38 cellular contexts compared by ENCODE assay signal in genomic region chr13:85284349-85284748, GRCh38.
"Had no signal": no experiment of that assay in that cellular context is flagged by ENCODE, and none has a peak within 500 bp of the region (broad histone marks: within the 10 kb centered on the region; RNA-seq: fewer than 3 reads in every experiment).

No MANE protein-coding gene starts in this region.

- ATAC-seq: activated naive CD4-positive, alpha-beta T cell treated with anti-CD3 and anti-CD28 coated beads, Interleukin-2, amount 50 U/mL, for 72 hours; activated naive CD8-positive, alpha-beta T cell treated with anti-CD3 and anti-CD28 coated beads, Interleukin-2, amount 50 U/mL, for 24 hours; activated T-cell treated with anti-CD3 and anti-CD28 coated beads, Interleukin-2, amount 50 U/mL, for 4 hours; activated T-cell treated with anti-CD3 and anti-CD28 coated beads, Interleukin-2, amount 50 U/mL, for 72 hours; activated T-helper 17 cell treated with anti-CD3 and anti-CD28 coated beads, Interleukin-2, amount 50 U/mL, for 72 hours; body of pancreas had no signal

- H3K27ac ChIP-seq: adrenal gland, ascending aorta, body of pancreas, brain microvascular endothelial cell, breast epithelium, cardiac muscle cell had no signal

- H3K4me3 ChIP-seq: adrenal gland, ascending aorta, body of pancreas, breast epithelium, cardiac muscle cell had no signal

- H3K27ac Mint-ChIP-seq: activated naive CD4-positive, alpha-beta T cell treated with anti-CD3 and anti-CD28 coated beads for 36 hours; activated naive CD4-positive, alpha-beta T cell treated with anti-CD3 and anti-CD28 coated beads, Interleukin-2, amount 10 ng/mL, durations not matched to agents 7 days and 5 days; activated naive CD4-positive, alpha-beta T cell treated with anti-CD3 and anti-CD28 coated beads, Interleukin-2, amount 50 U/mL, for 24 hours; activated naive CD4-positive, alpha-beta T cell treated with anti-CD3 and anti-CD28 coated beads, Interleukin-2, amount 50 U/mL, for 72 hours; activated naive CD8-positive, alpha-beta T cell; activated naive CD8-positive, alpha-beta T cell treated with anti-CD3 and anti-CD28 coated beads for 36 hours; activated naive CD8-positive, alpha-beta T cell treated with anti-CD3 and anti-CD28 coated beads, Interleukin-2, amount 10 ng/mL, durations not matched to agents 7 days and 5 days; activated naive CD8-positive, alpha-beta T cell treated with anti-CD3 and anti-CD28 coated beads, Interleukin-2, amount 50 U/mL, for 24 hours; activated T-cell treated with anti-CD3 and anti-CD28 coated beads, Interleukin-2, amount 50 U/mL, for 24 hours; activated T-cell treated with anti-CD3 and anti-CD28 coated beads, Interleukin-2, amount 50 U/mL, for 72 hours; activated T-helper 1 cell treated with anti-CD3 and anti-CD28 coated beads, Interleukin-12 subunit alpha, Interleukin-12 subunit beta, Interleukin-2, Interleukin-4 antibody, amounts not matched to agents 30 ng/mL and 10 ng/mL and 1 ng/mL, durations not matched to agents 14 hours and 24 hours and 36 hours; activated T-helper 17 cell treated with anti-CD3 and anti-CD28 coated beads, Interleukin-2, amount 50 U/mL, for 72 hours; activated T-helper 2 cell treated with anti-CD3 and anti-CD28 coated beads, Interferon-gamma antibody, Interleukin-2, Interleukin-4, amounts not matched to agents 10 μg/mL and 5 μg/mL and 100 μg/mL, durations not matched to agents 14 hours and 24 hours and 36 hours; brain had no signal

- H3K36me3 ChIP-seq: adrenal gland, ascending aorta, brain microvascular endothelial cell, breast epithelium, cardiac muscle cell had no signal

- H3K27me3 Mint-ChIP-seq: activated naive CD4-positive, alpha-beta T cell treated with anti-CD3 and anti-CD28 coated beads, Interleukin-2, amount 10 ng/mL, durations not matched to agents 7 days and 5 days; activated naive CD4-positive, alpha-beta T cell treated with anti-CD3 and anti-CD28 coated beads, Interleukin-2, amount 50 U/mL, for 24 hours; activated naive CD8-positive, alpha-beta T cell; activated naive CD8-positive, alpha-beta T cell treated with anti-CD3 and anti-CD28 coated beads for 36 hours; activated naive CD8-positive, alpha-beta T cell treated with anti-CD3 and anti-CD28 coated beads, Interleukin-2, amount 10 ng/mL, durations not matched to agents 7 days and 5 days; activated naive CD8-positive, alpha-beta T cell treated with anti-CD3 and anti-CD28 coated beads, Interleukin-2, amount 50 U/mL, for 24 hours; activated T-cell treated with anti-CD3 and anti-CD28 coated beads, Interleukin-2, amount 50 U/mL, for 24 hours; activated T-helper 17 cell treated with anti-CD3 and anti-CD28 coated beads, Interleukin-2, amount 50 U/mL, for 72 hours; brain; central memory CD8-positive, alpha-beta T cell had no signal

- H3K36me3 Mint-ChIP-seq: activated naive CD4-positive, alpha-beta T cell treated with anti-CD3 and anti-CD28 coated beads, Interleukin-2, amount 10 ng/mL, durations not matched to agents 7 days and 5 days; activated naive CD4-positive, alpha-beta T cell treated with anti-CD3 and anti-CD28 coated beads, Interleukin-2, amount 50 U/mL, for 24 hours; activated naive CD4-positive, alpha-beta T cell treated with anti-CD3 and anti-CD28 coated beads, Interleukin-2, amount 50 U/mL, for 72 hours; activated naive CD8-positive, alpha-beta T cell; activated naive CD8-positive, alpha-beta T cell treated with anti-CD3 and anti-CD28 coated beads for 36 hours; activated naive CD8-positive, alpha-beta T cell treated with anti-CD3 and anti-CD28 coated beads, Interleukin-2, amount 10 ng/mL, durations not matched to agents 7 days and 5 days; brain had no signal

- H3K4me3 Mint-ChIP-seq: activated naive CD4-positive, alpha-beta T cell treated with anti-CD3 and anti-CD28 coated beads for 36 hours; activated naive CD4-positive, alpha-beta T cell treated with anti-CD3 and anti-CD28 coated beads, Interleukin-2, amount 10 ng/mL, durations not matched to agents 7 days and 5 days; activated naive CD4-positive, alpha-beta T cell treated with anti-CD3 and anti-CD28 coated beads, Interleukin-2, amount 50 U/mL, for 24 hours; activated naive CD8-positive, alpha-beta T cell; activated naive CD8-positive, alpha-beta T cell treated with anti-CD3 and anti-CD28 coated beads for 36 hours; activated naive CD8-positive, alpha-beta T cell treated with anti-CD3 and anti-CD28 coated beads, Interleukin-2, amount 10 ng/mL, durations not matched to agents 7 days and 5 days; activated naive CD8-positive, alpha-beta T cell treated with anti-CD3 and anti-CD28 coated beads, Interleukin-2, amount 50 U/mL, for 24 hours; activated T-cell treated with anti-CD3 and anti-CD28 coated beads, Interleukin-2, amount 50 U/mL, for 24 hours; activated T-cell treated with anti-CD3 and anti-CD28 coated beads, Interleukin-2, amount 50 U/mL, for 4 hours; activated T-cell treated with anti-CD3 and anti-CD28 coated beads, Interleukin-2, amount 50 U/mL, for 72 hours; activated T-helper 1 cell treated with anti-CD3 and anti-CD28 coated beads, Interleukin-12 subunit alpha, Interleukin-12 subunit beta, Interleukin-2, Interleukin-4 antibody, amounts not matched to agents 30 ng/mL and 10 ng/mL and 1 ng/mL, durations not matched to agents 14 hours and 24 hours and 36 hours; activated T-helper 17 cell treated with anti-CD3 and anti-CD28 coated beads, Interleukin-2, amount 50 U/mL, for 72 hours; central memory CD8-positive, alpha-beta T cell had no signal

- H3K27me3 ChIP-seq: adrenal gland, ascending aorta, body of pancreas, brain microvascular endothelial cell, breast epithelium had no signal

- H3K4me1 Mint-ChIP-seq: activated naive CD4-positive, alpha-beta T cell treated with anti-CD3 and anti-CD28 coated beads, Interleukin-2, amount 10 ng/mL, durations not matched to agents 7 days and 5 days; activated naive CD4-positive, alpha-beta T cell treated with anti-CD3 and anti-CD28 coated beads, Interleukin-2, amount 50 U/mL, for 24 hours; activated naive CD8-positive, alpha-beta T cell treated with anti-CD3 and anti-CD28 coated beads for 36 hours; activated naive CD8-positive, alpha-beta T cell treated with anti-CD3 and anti-CD28 coated beads, Interleukin-2, amount 10 ng/mL, durations not matched to agents 7 days and 5 days; activated naive CD8-positive, alpha-beta T cell treated with anti-CD3 and anti-CD28 coated beads, Interleukin-2, amount 50 U/mL, for 24 hours; activated T-helper 17 cell treated with anti-CD3 and anti-CD28 coated beads, Interleukin-2, amount 50 U/mL, for 72 hours; central memory CD8-positive, alpha-beta T cell had no signal

- H3K9me3 ChIP-seq: adrenal gland, ascending aorta, breast epithelium had no signal

- H3K4me1 ChIP-seq: adrenal gland, ascending aorta, body of pancreas, breast epithelium had no signal

- DNase-seq: activated effector memory CD4-positive, alpha-beta T cell treated with anti-CD3 and anti-CD28 coated beads, Interleukin-2, amount 50 U/mL, for 16 hours; activated effector memory CD4-positive, alpha-beta T cell treated with Interleukin-2 at 50 U/mL for 16 hours; activated gamma-delta T cell; activated gamma-delta T cell treated with Interleukin-2 at 50 U/mL for 16 hours; activated naive CD4-positive, alpha-beta T cell; activated naive CD4-positive, alpha-beta T cell treated with anti-CD3 and anti-CD28 coated beads for 36 hours; activated naive CD4-positive, alpha-beta T cell treated with anti-CD3 and anti-CD28 coated beads, Interleukin-2, amount 10 ng/mL, durations not matched to agents 7 days and 5 days; activated naive CD4-positive, alpha-beta T cell treated with anti-CD3 and anti-CD28 coated beads, Interleukin-2, amount 50 U/mL, for 16 hours; activated naive CD4-positive, alpha-beta T cell treated with Interleukin-2 at 50 U/mL for 16 hours; activated naive CD8-positive, alpha-beta T cell treated with anti-CD3 and anti-CD28 coated beads for 36 hours; activated naive CD8-positive, alpha-beta T cell treated with anti-CD3 and anti-CD28 coated beads, Interleukin-2, amount 10 ng/mL, durations not matched to agents 7 days and 5 days; activated naive CD8-positive, alpha-beta T cell treated with anti-CD3 and anti-CD28 coated beads, Interleukin-2, amount 50 U/mL, for 24 hours; activated T-cell treated with anti-CD3 and anti-CD28 coated beads, Interleukin-2, amount 50 U/mL, for 1 hour; activated T-cell treated with anti-CD3 and anti-CD28 coated beads, Interleukin-2, amount 50 U/mL, for 24 hours; activated T-cell treated with anti-CD3 and anti-CD28 coated beads, Interleukin-2, amount 50 U/mL, for 4 hours; activated T-cell treated with anti-CD3 and anti-CD28 coated beads, Interleukin-2, amount 50 U/mL, for 48 hours; activated T-cell treated with anti-CD3 and anti-CD28 coated beads, Interleukin-2, amount 50 U/mL, for 72 hours; adrenal gland; amniotic stem cell; amygdala; anterior cingulate cortex; aorta; body of pancreas; brain microvascular endothelial cell; caudate nucleus; central memory CD4-positive, alpha-beta T cell; cerebellar nuclear complex had no signal

- H3K9me3 Mint-ChIP-seq: activated naive CD4-positive, alpha-beta T cell treated with anti-CD3 and anti-CD28 coated beads, Interleukin-2, amount 10 ng/mL, durations not matched to agents 7 days and 5 days; activated naive CD8-positive, alpha-beta T cell treated with anti-CD3 and anti-CD28 coated beads for 36 hours; activated naive CD8-positive, alpha-beta T cell treated with anti-CD3 and anti-CD28 coated beads, Interleukin-2, amount 10 ng/mL, durations not matched to agents 7 days and 5 days; activated naive CD8-positive, alpha-beta T cell treated with anti-CD3 and anti-CD28 coated beads, Interleukin-2, amount 50 U/mL, for 24 hours; activated T-cell treated with anti-CD3 and anti-CD28 coated beads, Interleukin-2, amount 50 U/mL, for 24 hours; activated T-helper 1 cell treated with anti-CD3 and anti-CD28 coated beads, Interleukin-12 subunit alpha, Interleukin-12 subunit beta, Interleukin-2, Interleukin-4 antibody, amounts not matched to agents 30 ng/mL and 10 ng/mL and 1 ng/mL, durations not matched to agents 14 hours and 24 hours and 36 hours; activated T-helper 17 cell treated with anti-CD3 and anti-CD28 coated beads, Interleukin-2, amount 50 U/mL, for 72 hours; brain had no signal
